ENCODE assay signal across 8 cellular contexts in the genomic region with DNA sequence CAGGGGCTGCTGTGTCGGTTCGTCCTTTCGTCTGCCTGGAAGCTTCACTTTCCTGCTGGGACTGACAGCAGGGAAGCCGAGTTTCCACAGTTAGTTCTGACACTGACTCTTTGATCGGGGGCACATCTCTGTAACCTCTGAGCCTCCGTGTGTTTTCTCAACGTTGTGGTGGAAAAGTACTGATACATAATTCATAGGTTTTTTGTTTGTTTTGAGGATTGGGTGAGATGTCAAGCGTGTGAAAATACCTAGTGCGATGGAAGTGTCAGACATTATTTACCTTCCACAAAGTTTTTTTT.
DNase-seq lines count a peak whose midpoint lies in the region; TF ChIP-seq lines count a peak whose summit lies in the region.

No MANE protein-coding gene starts in this region.

- peak overlapping the region; percentile 89 for H2AFZ ChIP-seq in KMS-11 (ENCODE audit: low read depth)

- peaks cover 16% of the 10 kb centered on the region; the same call in 1 of the 2 replicates for H3K79me2 ChIP-seq in KMS-11 (ENCODE audit: insufficient read depth, low read depth)

- DNase-seq in GM12865 (ENCODE audit: low read depth) (no peak), cardiac fibroblast (ENCODE audit: low read depth in 2 of 2) (peak in 1 of 2 donors; percentile 8), erythroblast (lab: John Stamatoyannopoulos, UW) (no peak), NCI-H146 (lab: John Stamatoyannopoulos, UW) (no peak), hypothalamus (lab: John Stamatoyannopoulos, UW) (no peak), AML-193 (lab: John Stamatoyannopoulos, UW) (no peak)

- H3K36me3 ChIP-seq in KMS-11 (ENCODE audit: insufficient read depth) = 0 out of 2 replicates have a peak, but pooled peaks cover 4% of the 10 kb centered on the region
- H3K36me3 ChIP-seq in mucosa of stomach (ENCODE audit: control insufficient read depth, insufficient read depth, low read length) = no peaks in the 10 kb centered on the region

- H3K9me3 ChIP-seq in mucosa of stomach (ENCODE audit: control insufficient read depth, low read length) = no peaks in the 10 kb centered on the region

- peak overlapping the region; percentile 49 for H3K27ac ChIP-seq in KMS-11

- H3K4me3 ChIP-seq in GM12865 (ENCODE audit: low read depth, low read length) (peak overlapping the region; percentile 73), KMS-11 (IDR thresholded peaks at IDR 0.05; ENCODE audit: insufficient read depth, low read depth, low read length) (no peak overlapping the region), cardiac fibroblast (replicated peaks in 1 of 2; ENCODE audit: low read depth in 2 of 2, low read length in 2 of 2) (peak overlapping the region; percentile 92 to 99), mucosa of stomach (ENCODE audit: low read length) (peak overlapping the region; percentile 80)

- no peaks in the 10 kb centered on the region for H3K27me3 ChIP-seq in KMS-11 (ENCODE audit: insufficient read depth, low read depth)
- H3K27me3 ChIP-seq in mucosa of stomach (ENCODE audit: control insufficient read depth, insufficient read depth, low read length) = no peaks in the 10 kb centered on the region

- no peak for TF ChIP-seq POLR2A in erythroblast (IDR thresholded peaks at IDR 0.05; ENCODE audit: low read length)

- H3K9ac ChIP-seq in KMS-11 = peak overlapping the region; percentile 83
- peak overlapping the region; percentile 83 for H3K9ac ChIP-seq in mucosa of stomach (ENCODE audit: low read length)

- peak overlapping the region; percentile 75 for H3K4me2 ChIP-seq in KMS-11

- H3K4me1 ChIP-seq in KMS-11 (ENCODE audit: low read depth, poor library complexity, severe bottlenecking) (peaks cover 18% of the 10 kb centered on the region), mucosa of stomach (ENCODE audit: control insufficient read depth, insufficient read depth, low read length) (peaks cover 8% of the 10 kb centered on the region)

- H4K20me1 ChIP-seq in KMS-11 (ENCODE audit: insufficient read depth) = no peaks in the 10 kb centered on the region

- TF ChIP-seq CTCF in GM12865 (IDR thresholded peaks at IDR 0.05; ENCODE audit: insufficient read depth, low read depth, low read length, missing control alignments) (no peak), KMS-11 (conservative IDR thresholded peaks at IDR 0.05; ENCODE audit: low read depth, low read length) (no peak), cardiac fibroblast (IDR thresholded peaks at IDR 0.05; ENCODE audit: low read depth, low read length) (no peak)
